Comparison of ENCODE assay signal across 9 cellular contexts in the genomic region with DNA sequence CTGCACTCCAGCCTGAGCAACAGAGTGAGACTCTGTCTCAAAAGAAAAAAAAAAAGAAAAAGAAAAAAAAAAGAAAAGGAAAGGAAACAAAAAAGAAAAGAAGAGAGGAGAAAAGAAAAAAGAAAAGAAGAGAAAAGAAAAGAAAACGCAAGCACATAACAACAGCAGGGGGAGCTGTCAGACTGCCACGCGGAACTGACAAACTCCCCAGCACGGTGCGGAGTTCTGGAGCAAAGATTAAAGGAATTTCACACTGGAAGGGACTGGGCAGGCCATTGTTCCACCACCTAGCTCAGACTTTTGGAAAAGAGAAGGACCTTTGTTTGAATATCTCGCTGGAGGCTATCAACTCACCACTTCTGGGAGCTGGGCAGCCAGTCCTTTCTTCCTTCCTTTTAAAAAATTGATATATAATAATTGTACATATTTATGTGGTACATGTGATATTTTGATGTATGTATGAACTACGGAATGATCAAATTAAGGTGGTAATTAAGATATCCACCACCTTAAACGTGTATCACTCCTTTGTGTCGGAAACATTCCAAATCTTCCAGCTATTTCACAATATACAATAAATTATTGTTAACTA. TPM values are rescaled to one million over a fixed set of nuclear protein-coding genes. Genes with fewer than 3 reads are reported as not detected.
DNase-seq lines count a peak whose midpoint lies in the region; ATAC-seq and TF ChIP-seq lines count a peak whose summit lies in the region.
"Had no signal": no experiment of that assay in that cellular context is flagged by ENCODE, and none has a peak within 500 bp of the region (broad histone marks: within the 10 kb centered on the region; RNA-seq: fewer than 3 reads in every experiment).

No MANE protein-coding gene starts in this region.

- POLR2A ChIA-PET in activated CD4-positive, alpha-beta memory T cell treated with anti-CD3 and anti-CD28 coated beads for 36 hours (lab: Charles Lee): no interaction called here
- POLR2A ChIA-PET in activated CD4-positive, alpha-beta memory T cell treated with anti-CD3 and anti-CD28 coated beads, Interleukin-2, amount 10 ng/mL, durations not matched to agents 7 days and 5 days (lab: Charles Lee): no interaction called here

- no peaks in the 10 kb centered on the region for H3K36me3 Mint-ChIP-seq in activated CD4-positive, alpha-beta memory T cell treated with anti-CD3 and anti-CD28 coated beads for 36 hours
- no peaks in the 10 kb centered on the region for H3K36me3 Mint-ChIP-seq in activated CD4-positive, alpha-beta memory T cell treated with anti-CD3 and anti-CD28 coated beads, Interleukin-2, amount 10 ng/mL, durations not matched to agents 7 days and 5 days (ENCODE audit: low read depth)
- no peaks in the 10 kb centered on the region for H3K36me3 Mint-ChIP-seq in stimulated activated memory B cell treated with anti-CD40 and anti-IgM and Interleukin-4, amounts not matched to agents 10 μg/mL and 1 μg/mL and 100 μg/mL, for 72 hours
- H3K36me3 Mint-ChIP-seq: activated naive CD8-positive, alpha-beta T cell had no signal

- CTCF ChIA-PET in activated CD4-positive, alpha-beta memory T cell treated with anti-CD3 and anti-CD28 coated beads for 36 hours (lab: Charles Lee): interaction anchor here (0.7 to 2.1 kb wide), 2 partner anchors 104 to 1039 kb away, joined by 3 to 4 read pairs; no protein-coding TSS in a partner anchor
- CTCF ChIA-PET in activated CD4-positive, alpha-beta memory T cell treated with anti-CD3 and anti-CD28 coated beads, Interleukin-2, amount 10 ng/mL, durations not matched to agents 7 days and 5 days (lab: Charles Lee): interaction anchor here (0.6 to 0.9 kb wide), 4 partner anchors 8 to 603 kb away, joined by 3 read pairs; no protein-coding TSS in a partner anchor

- H3K27ac Mint-ChIP-seq in activated CD4-positive, alpha-beta memory T cell treated with anti-CD3 and anti-CD28 coated beads for 36 hours: no peak overlapping the region
- no peak overlapping the region for H3K27ac Mint-ChIP-seq in activated CD4-positive, alpha-beta memory T cell treated with anti-CD3 and anti-CD28 coated beads, Interleukin-2, amount 10 ng/mL, durations not matched to agents 7 days and 5 days
- no peak overlapping the region for H3K27ac Mint-ChIP-seq in stimulated activated memory B cell treated with anti-CD40 and anti-IgM and Interleukin-4, amounts not matched to agents 10 μg/mL and 1 μg/mL and 100 μg/mL, for 72 hours
- H3K27ac Mint-ChIP-seq: activated naive CD8-positive, alpha-beta T cell had no signal

- intact Hi-C loops in activated CD4-positive, alpha-beta memory T cell treated with anti-CD3 and anti-CD28 coated beads for 36 hours (cut with micrococcal nuclease): no loop called here

- H3K27ac ChIP-seq in coronary artery: no peak overlapping the region

- H3K4me3 Mint-ChIP-seq in activated CD4-positive, alpha-beta memory T cell treated with anti-CD3 and anti-CD28 coated beads for 36 hours: no peak overlapping the region
- H3K4me3 Mint-ChIP-seq in activated CD4-positive, alpha-beta memory T cell treated with anti-CD3 and anti-CD28 coated beads, Interleukin-2, amount 10 ng/mL, durations not matched to agents 7 days and 5 days: no peak overlapping the region
- no peak overlapping the region for H3K4me3 Mint-ChIP-seq in stimulated activated memory B cell treated with anti-CD40 and anti-IgM and Interleukin-4, amounts not matched to agents 10 μg/mL and 1 μg/mL and 100 μg/mL, for 72 hours
- H3K4me3 Mint-ChIP-seq: activated naive CD8-positive, alpha-beta T cell had no signal

- no peaks in the 10 kb centered on the region for H3K9me3 Mint-ChIP-seq in activated CD4-positive, alpha-beta memory T cell treated with anti-CD3 and anti-CD28 coated beads for 36 hours
- no peaks in the 10 kb centered on the region for H3K9me3 Mint-ChIP-seq in activated CD4-positive, alpha-beta memory T cell treated with anti-CD3 and anti-CD28 coated beads, Interleukin-2, amount 10 ng/mL, durations not matched to agents 7 days and 5 days
- H3K9me3 Mint-ChIP-seq in stimulated activated memory B cell treated with anti-CD40 and anti-IgM and Interleukin-4, amounts not matched to agents 10 μg/mL and 1 μg/mL and 100 μg/mL, for 72 hours: peaks cover 6% of the 10 kb centered on the region

- H3K27me3 Mint-ChIP-seq in activated CD4-positive, alpha-beta memory T cell treated with anti-CD3 and anti-CD28 coated beads for 36 hours: no peaks in the 10 kb centered on the region
- no peaks in the 10 kb centered on the region for H3K27me3 Mint-ChIP-seq in activated CD4-positive, alpha-beta memory T cell treated with anti-CD3 and anti-CD28 coated beads, Interleukin-2, amount 10 ng/mL, durations not matched to agents 7 days and 5 days
- H3K27me3 Mint-ChIP-seq in stimulated activated memory B cell treated with anti-CD40 and anti-IgM and Interleukin-4, amounts not matched to agents 10 μg/mL and 1 μg/mL and 100 μg/mL, for 72 hours: peaks cover 8% of the 10 kb centered on the region

- H3K4me3 ChIP-seq in coronary artery: no peak overlapping the region

- ATAC-seq in HG03196 (IDR thresholded peaks at IDR 0.05; ENCODE audit: unreplicated experiment): no peak
- ATAC-seq in stimulated activated memory B cell treated with anti-CD40 and anti-IgM and Interleukin-4, amounts not matched to agents 10 μg/mL and 1 μg/mL and 100 μg/mL, for 72 hours: no peak

- no peaks in the 10 kb centered on the region for H3K4me1 Mint-ChIP-seq in activated CD4-positive, alpha-beta memory T cell treated with anti-CD3 and anti-CD28 coated beads for 36 hours (ENCODE audit: low read depth)
- no peaks in the 10 kb centered on the region for H3K4me1 Mint-ChIP-seq in activated CD4-positive, alpha-beta memory T cell treated with anti-CD3 and anti-CD28 coated beads, Interleukin-2, amount 10 ng/mL, durations not matched to agents 7 days and 5 days
- no peaks in the 10 kb centered on the region for H3K4me1 Mint-ChIP-seq in stimulated activated memory B cell treated with anti-CD40 and anti-IgM and Interleukin-4, amounts not matched to agents 10 μg/mL and 1 μg/mL and 100 μg/mL, for 72 hours

- peak; percentile 21 for DNase-seq in activated CD4-positive, alpha-beta memory T cell treated with anti-CD3 and anti-CD28 coated beads for 36 hours
- no peak for DNase-seq in activated CD4-positive, alpha-beta memory T cell treated with anti-CD3 and anti-CD28 coated beads, Interleukin-2, amount 10 ng/mL, durations not matched to agents 7 days and 5 days
- DNase-seq in NCI-H460 (ENCODE audit: extremely low read depth, low read depth) (peak; percentile 30), coronary artery (ENCODE audit: low spot score) (no peak), mucosa of gallbladder (ENCODE audit: low spot score) (peak; percentile 51), NCI-H2227 treated with DMSO at 0.1 percent for 48 hours (lab: John Stamatoyannopoulos, UW) (no peak)

- peak; percentile 18 for TF ChIP-seq CTCF in coronary artery (IDR thresholded peaks at IDR 0.05)

RNA-seq across cellular contexts. Expression of a gene that starts 40.5 kb away (rescaled TPM):
- not detected for total RNA-seq in activated CD4-positive, alpha-beta memory T cell treated with anti-CD3 and anti-CD28 coated beads for 36 hours
- not detected for total RNA-seq in activated CD4-positive, alpha-beta memory T cell treated with anti-CD3 and anti-CD28 coated beads, Interleukin-2, amount 10 ng/mL, durations not matched to agents 7 days and 5 days
- total RNA-seq in NCI-H460 (2014; rRNA removed; shearing (Covaris generic)): not detected in 2 replicates
- polyA plus RNA-seq in NCI-H460 (2014; cell fraction: nucleus; rRNA removed): not detected in 2 replicates
- total RNA-seq in mucosa of gallbladder: not detected

Comparison
In these comparisons a context has a peak if more than half of its experiments do, and no peak if none do; other contexts are left out.
1. DNase-seq: peak in activated CD4-positive, alpha-beta memory T cell treated with anti-CD3 and anti-CD28 coated beads for 36 hours (single experiment), NCI-H460 (single experiment) and mucosa of gallbladder (single experiment); none in activated CD4-positive, alpha-beta memory T cell treated with anti-CD3 and anti-CD28 coated beads, Interleukin-2, amount 10 ng/mL, durations not matched to agents 7 days and 5 days (single experiment), coronary artery (single experiment) and NCI-H2227 treated with DMSO at 0.1 percent for 48 hours (single experiment).